24 cellular contexts compared by ENCODE assay signal in genomic region chrX:134712272-134712671, GRCh38. TPM values are rescaled to one million over a fixed set of nuclear protein-coding genes. Genes with fewer than 3 reads are reported as not detected.
DNase-seq lines count a peak whose midpoint lies in the region; ATAC-seq and TF ChIP-seq lines count a peak whose summit lies in the region.
"Had no signal": no experiment of that assay in that cellular context is flagged by ENCODE, and none has a peak within 500 bp of the region (broad histone marks: within the 10 kb centered on the region; RNA-seq: fewer than 3 reads in every experiment).

No MANE protein-coding gene starts in this region.

- POLR2A ChIA-PET in activated CD4-positive, alpha-beta memory T cell treated with anti-CD3 and anti-CD28 coated beads for 36 hours (lab: Charles Lee) = interaction anchor here (1.1 kb wide), 1 partner anchor 37 kb away, joined by 3 read pairs; no protein-coding TSS in a partner anchor
- POLR2A ChIA-PET in activated CD4-positive, alpha-beta memory T cell treated with anti-CD3 and anti-CD28 coated beads, Interleukin-2, amount 10 ng/mL, durations not matched to agents 7 days and 5 days (lab: Charles Lee) = no interaction called here

- no peak overlapping the region for H3K4me3 Mint-ChIP-seq in activated CD4-positive, alpha-beta memory T cell treated with anti-CD3 and anti-CD28 coated beads for 36 hours
- no peak overlapping the region for H3K4me3 Mint-ChIP-seq in activated CD4-positive, alpha-beta memory T cell treated with anti-CD3 and anti-CD28 coated beads, Interleukin-2, amount 10 ng/mL, durations not matched to agents 7 days and 5 days
- peak overlapping the region; percentile 74 to 84 (median 77) for H3K4me3 Mint-ChIP-seq in nephron
- H3K4me3 Mint-ChIP-seq: CD4-positive, alpha-beta T cell; T-cell had no signal

- peaks cover 8% of the 10 kb centered on the region for H3K4me1 Mint-ChIP-seq in activated CD4-positive, alpha-beta memory T cell treated with anti-CD3 and anti-CD28 coated beads for 36 hours (ENCODE audit: low read depth)
- peaks cover 13% of the 10 kb centered on the region for H3K4me1 Mint-ChIP-seq in activated CD4-positive, alpha-beta memory T cell treated with anti-CD3 and anti-CD28 coated beads, Interleukin-2, amount 10 ng/mL, durations not matched to agents 7 days and 5 days
- peaks cover 60% of the 10 kb centered on the region for H3K4me1 Mint-ChIP-seq in nephron
- H3K4me1 Mint-ChIP-seq: T-cell had no signal

- ATAC-seq in GM18868 (IDR thresholded peaks at IDR 0.05; ENCODE audit: unreplicated experiment) (peak; percentile 67), HG03520 (IDR thresholded peaks at IDR 0.05; ENCODE audit: unreplicated experiment) (peak; percentile 44), HG02884 (IDR thresholded peaks at IDR 0.05; ENCODE audit: unreplicated experiment) (no peak)
- ATAC-seq: PC-3, T-cell had no signal

- H3K27me3 Mint-ChIP-seq in activated CD4-positive, alpha-beta memory T cell treated with anti-CD3 and anti-CD28 coated beads for 36 hours = peaks cover 3% of the 10 kb centered on the region
- H3K27me3 Mint-ChIP-seq in activated CD4-positive, alpha-beta memory T cell treated with anti-CD3 and anti-CD28 coated beads, Interleukin-2, amount 10 ng/mL, durations not matched to agents 7 days and 5 days = no peaks in the 10 kb centered on the region
- H3K27me3 Mint-ChIP-seq in nephron (ENCODE audit: low read depth) = no peaks in the 10 kb centered on the region
- H3K27me3 Mint-ChIP-seq: CD4-positive, alpha-beta T cell had no signal

- no peaks in the 10 kb centered on the region for H3K36me3 Mint-ChIP-seq in activated CD4-positive, alpha-beta memory T cell treated with anti-CD3 and anti-CD28 coated beads for 36 hours
- H3K36me3 Mint-ChIP-seq in activated CD4-positive, alpha-beta memory T cell treated with anti-CD3 and anti-CD28 coated beads, Interleukin-2, amount 10 ng/mL, durations not matched to agents 7 days and 5 days (ENCODE audit: low read depth) = no peaks in the 10 kb centered on the region
- H3K36me3 Mint-ChIP-seq in nephron (ENCODE audit: low read depth) = no peaks in the 10 kb centered on the region
- H3K36me3 Mint-ChIP-seq: T-cell had no signal

- CTCF ChIA-PET in activated CD4-positive, alpha-beta memory T cell treated with anti-CD3 and anti-CD28 coated beads for 36 hours (lab: Charles Lee) = no interaction called here
- CTCF ChIA-PET in activated CD4-positive, alpha-beta memory T cell treated with anti-CD3 and anti-CD28 coated beads, Interleukin-2, amount 10 ng/mL, durations not matched to agents 7 days and 5 days (lab: Charles Lee) = no interaction called here

- no peak overlapping the region for H3K27ac Mint-ChIP-seq in activated CD4-positive, alpha-beta memory T cell treated with anti-CD3 and anti-CD28 coated beads for 36 hours
- H3K27ac Mint-ChIP-seq in activated CD4-positive, alpha-beta memory T cell treated with anti-CD3 and anti-CD28 coated beads, Interleukin-2, amount 10 ng/mL, durations not matched to agents 7 days and 5 days = no peak overlapping the region
- H3K27ac Mint-ChIP-seq in nephron = peak overlapping the region; percentile 87 to 98 (median 93)
- H3K27ac Mint-ChIP-seq: CD4-positive, alpha-beta T cell; T-cell had no signal

- DNase-seq in activated CD4-positive, alpha-beta memory T cell treated with anti-CD3 and anti-CD28 coated beads for 36 hours = peak; percentile 9
- no peak for DNase-seq in activated CD4-positive, alpha-beta memory T cell treated with anti-CD3 and anti-CD28 coated beads, Interleukin-2, amount 10 ng/mL, durations not matched to agents 7 days and 5 days
- DNase-seq in NCI-H2029 (lab: John Stamatoyannopoulos, UW) (no peak), retina (no peak)
- DNase-seq: BE2C; Caco-2; CD4-positive, alpha-beta T cell; GM23248; HCEC 1CT; MM.1S; NCI-H1092 treated with DMSO at 0.1 percent for 48 hours; NCI-H146; NCI-H2081; NCI-H510A; NCI-H748 treated with DMSO at 0.1 percent for 48 hours; PC-3; RPMI8226; SHP77 treated with DMSO at 0.1 percent for 48 hours; SK-N-SH; T-cell had no signal

- intact Hi-C loops in activated CD4-positive, alpha-beta memory T cell treated with anti-CD3 and anti-CD28 coated beads for 36 hours (cut with micrococcal nuclease) = no loop called here

- no peaks in the 10 kb centered on the region for H3K9me3 Mint-ChIP-seq in activated CD4-positive, alpha-beta memory T cell treated with anti-CD3 and anti-CD28 coated beads for 36 hours
- no peaks in the 10 kb centered on the region for H3K9me3 Mint-ChIP-seq in activated CD4-positive, alpha-beta memory T cell treated with anti-CD3 and anti-CD28 coated beads, Interleukin-2, amount 10 ng/mL, durations not matched to agents 7 days and 5 days
- H3K9me3 Mint-ChIP-seq in nephron = peaks cover 5% of the 10 kb centered on the region
- H3K9me3 Mint-ChIP-seq: CD4-positive, alpha-beta T cell; T-cell had no signal

- TF ChIP-seq CTCF in nephron (IDR thresholded peaks at IDR 0.05; ENCODE audit: unreplicated experiment in 3 of 3) = no peak

RNA-seq across cellular contexts. Expression of gene PLAC1, which starts 54.0 kb away (rescaled TPM):
- under 1 TPM in 1 of 2 experiments, not detected in 1; 0.31 TPM for total RNA-seq in activated CD4-positive, alpha-beta memory T cell treated with anti-CD3 and anti-CD28 coated beads for 36 hours
- total RNA-seq in activated CD4-positive, alpha-beta memory T cell treated with anti-CD3 and anti-CD28 coated beads, Interleukin-2, amount 10 ng/mL, durations not matched to agents 7 days and 5 days = not detected
- total RNA-seq: CD4-positive, alpha-beta T cell; GM23248; T-cell had no signal

Comparison
In these comparisons a context has a peak if more than half of its experiments do, and no peak if none do; other contexts are left out.
1. H3K27ac Mint-ChIP-seq: peak in nephron (3 of 3); none in activated CD4-positive, alpha-beta memory T cell treated with anti-CD3 and anti-CD28 coated beads for 36 hours (single experiment) and activated CD4-positive, alpha-beta memory T cell treated with anti-CD3 and anti-CD28 coated beads, Interleukin-2, amount 10 ng/mL, durations not matched to agents 7 days and 5 days (single experiment).
2. H3K4me3 Mint-ChIP-seq: peak in nephron (3 of 3); none in activated CD4-positive, alpha-beta memory T cell treated with anti-CD3 and anti-CD28 coated beads for 36 hours (single experiment) and activated CD4-positive, alpha-beta memory T cell treated with anti-CD3 and anti-CD28 coated beads, Interleukin-2, amount 10 ng/mL, durations not matched to agents 7 days and 5 days (single experiment).